10 cellular contexts compared by ENCODE assay signal in genomic region chr11:3786781-3787428, GRCh38. TPM values are rescaled to one million over a fixed set of nuclear protein-coding genes. Genes with fewer than 3 reads are reported as not detected.
DNase-seq lines count a peak whose midpoint lies in the region; ATAC-seq and TF ChIP-seq lines count a peak whose summit lies in the region.
"Had no signal": no experiment of that assay in that cellular context is flagged by ENCODE, and none has a peak within 500 bp of the region (broad histone marks: within the 10 kb centered on the region; RNA-seq: fewer than 3 reads in every experiment).

No MANE protein-coding gene starts in this region.

- POLR2A ChIA-PET in naive thymus-derived CD4-positive, alpha-beta T cell (lab: Charles Lee): interaction anchor here (1.0 kb wide), 1 partner anchor 11 kb away, joined by 3 read pairs; no protein-coding TSS in a partner anchor

- peak overlapping the region; percentile 82 for H3K27ac ChIP-seq in CD4-positive, CD25-positive, alpha-beta regulatory T cell (ENCODE audit: insufficient read depth, low read length, poor library complexity, severe bottlenecking)
- H3K27ac ChIP-seq in naive thymus-derived CD4-positive, alpha-beta T cell (ENCODE audit: low read depth, low read length): peak overlapping the region; percentile 50
- peak overlapping the region in 1 of 4 donors; percentile 27 for H3K27ac ChIP-seq in esophagus muscularis mucosa (replicated peaks in 1 of 4)
- H3K27ac ChIP-seq in stomach: peak overlapping the region in 2 of 5 donors; percentile 44 to 71

- H3K9me3 Mint-ChIP-seq in CD4-positive, CD25-positive, alpha-beta regulatory T cell: no peaks in the 10 kb centered on the region
- no peaks in the 10 kb centered on the region for H3K9me3 Mint-ChIP-seq in IgD-negative memory B cell
- H3K9me3 Mint-ChIP-seq in naive thymus-derived CD4-positive, alpha-beta T cell: no peaks in the 10 kb centered on the region

- 64% methylated on average over 8 of the region's 8 CpGs for whole genome bisulfite sequencing in esophagus muscularis mucosa
- 59 to 66% (median 63%) methylated on average over 8 of the region's 8 CpGs for WGBS in stomach, 5 donors

- CTCF ChIA-PET in naive thymus-derived CD4-positive, alpha-beta T cell (lab: Charles Lee): no interaction called here

- peak overlapping the region; percentile 78 to 93 (median 87) for H3K27ac Mint-ChIP-seq in CD4-positive, CD25-positive, alpha-beta regulatory T cell
- H3K27ac Mint-ChIP-seq in IgD-negative memory B cell: peak overlapping the region; percentile 52 to 97 (median 94)
- peak overlapping the region; percentile 81 to 97 (median 89) for H3K27ac Mint-ChIP-seq in naive thymus-derived CD4-positive, alpha-beta T cell

- TF ChIP-seq EP300 in esophagus muscularis mucosa (IDR thresholded peaks at IDR 0.05) (no peak), stomach (IDR thresholded peaks at IDR 0.05) (no peak)

- H3K36me3 Mint-ChIP-seq in CD4-positive, CD25-positive, alpha-beta regulatory T cell: peaks cover 18% of the 10 kb centered on the region
- no peaks in the 10 kb centered on the region for H3K36me3 Mint-ChIP-seq in IgD-negative memory B cell
- H3K36me3 Mint-ChIP-seq in naive thymus-derived CD4-positive, alpha-beta T cell: peaks cover 0 to 20% (median 9%) of the 10 kb centered on the region in 5 donors

- TF ChIP-seq CTCF in cardiac fibroblast (IDR thresholded peaks at IDR 0.05; ENCODE audit: low read depth, low read length) (no peak), esophagus muscularis mucosa (IDR thresholded peaks at IDR 0.05) (no peak), stomach (IDR thresholded peaks at IDR 0.05) (no peak)

- ATAC-seq in CD4-positive, CD25-positive, alpha-beta regulatory T cell (ENCODE audit: low read depth in 2 of 2): no peak
- no peak for ATAC-seq in naive thymus-derived CD4-positive, alpha-beta T cell

- H3K27me3 Mint-ChIP-seq in CD4-positive, CD25-positive, alpha-beta regulatory T cell: no peaks in the 10 kb centered on the region
- no peaks in the 10 kb centered on the region for H3K27me3 Mint-ChIP-seq in IgD-negative memory B cell
- H3K27me3 Mint-ChIP-seq in naive thymus-derived CD4-positive, alpha-beta T cell: no peaks in the 10 kb centered on the region

- intact Hi-C loops in naive thymus-derived CD4-positive, alpha-beta T cell (cut with micrococcal nuclease): no loop called here
- intact Hi-C loops in esophagus muscularis mucosa (cut with DNase I) (no loop called here), stomach (cut with DNase I; ENCODE audit: low total_unique reads) (no loop called here)

- peaks cover 38 to 81% (median 63%) of the 10 kb centered on the region in 4 donors for H3K4me1 Mint-ChIP-seq in CD4-positive, CD25-positive, alpha-beta regulatory T cell
- peaks cover 31 to 47% (median 47%) of the 10 kb centered on the region in 3 donors for H3K4me1 Mint-ChIP-seq in IgD-negative memory B cell
- H3K4me1 Mint-ChIP-seq in naive thymus-derived CD4-positive, alpha-beta T cell: peaks cover 44 to 83% (median 73%) of the 10 kb centered on the region in 7 donors

- H3K4me1 ChIP-seq in CD4-positive, CD25-positive, alpha-beta regulatory T cell (ENCODE audit: control insufficient read depth, insufficient read depth, low read length, poor library complexity, severe bottlenecking): peaks cover 61% of the 10 kb centered on the region
- peaks cover 16 to 28% of the 10 kb centered on the region in 2 donors for H3K4me1 ChIP-seq in naive thymus-derived CD4-positive, alpha-beta T cell (ENCODE audit: control insufficient read depth in 2 of 2, insufficient read depth in 2 of 2, low read length in 2 of 2)
- peaks cover 6 to 73% (median 66%) of the 10 kb centered on the region in 4 donors for H3K4me1 ChIP-seq in esophagus muscularis mucosa
- peaks cover 10 to 93% (median 44%) of the 10 kb centered on the region in 4 donors for H3K4me1 ChIP-seq in stomach

- H3K4me3 ChIP-seq in CD4-positive, CD25-positive, alpha-beta regulatory T cell (ENCODE audit: low read depth, low read length): peak overlapping the region; percentile 9
- H3K4me3 ChIP-seq in cardiac fibroblast (replicated peaks in 1 of 2; ENCODE audit: low read depth in 2 of 2, low read length in 2 of 2) (no peak overlapping the region), esophagus muscularis mucosa (no peak overlapping the region), stomach (no peak overlapping the region), MG63 (no peak overlapping the region)
- no peak overlapping the region for H3K4me3 ChIP-seq in naive thymus-derived CD4-positive, alpha-beta T cell (ENCODE audit: low read length)

- no peaks in the 10 kb centered on the region for H3K9me3 ChIP-seq in CD4-positive, CD25-positive, alpha-beta regulatory T cell (ENCODE audit: control insufficient read depth in 2 of 2, low read length in 2 of 2)
- no peaks in the 10 kb centered on the region for H3K9me3 ChIP-seq in naive thymus-derived CD4-positive, alpha-beta T cell (ENCODE audit: control insufficient read depth in 2 of 3, low read length in 3 of 3)
- H3K9me3 ChIP-seq in esophagus muscularis mucosa: no peaks in the 10 kb centered on the region
- no peaks in the 10 kb centered on the region for H3K9me3 ChIP-seq in stomach
- no peaks in the 10 kb centered on the region for H3K9me3 ChIP-seq in MG63

- no peak for DNase-seq in CD4-positive, CD25-positive, alpha-beta regulatory T cell
- DNase-seq in cardiac fibroblast (ENCODE audit: low read depth in 2 of 2): peak; percentile 30 to 31
- DNase-seq in naive thymus-derived CD4-positive, alpha-beta T cell: no peak
- DNase-seq in esophagus muscularis mucosa (ENCODE audit: extremely low spot score): no peak
- no peak for DNase-seq in stomach
- no peak for DNase-seq in NCI-H2227 treated with DMSO at 0.1 percent for 48 hours (lab: John Stamatoyannopoulos, UW)
- no peak for DNase-seq in MG63
- DNase-seq: NCI-H2029 treated with DMSO at 0.1 percent for 48 hours had no signal

- H3K4me3 Mint-ChIP-seq in CD4-positive, CD25-positive, alpha-beta regulatory T cell: peak overlapping the region; percentile 3 to 56 (median 12)
- peak overlapping the region in 2 of 4 donors; percentile 9 to 56 for H3K4me3 Mint-ChIP-seq in IgD-negative memory B cell
- peak overlapping the region in 7 of 10 donors; percentile 24 to 75 (median 63) for H3K4me3 Mint-ChIP-seq in naive thymus-derived CD4-positive, alpha-beta T cell

- H3K36me3 ChIP-seq in CD4-positive, CD25-positive, alpha-beta regulatory T cell (ENCODE audit: control insufficient read depth, insufficient read depth, low read length): peaks cover 23% of the 10 kb centered on the region
- H3K36me3 ChIP-seq in naive thymus-derived CD4-positive, alpha-beta T cell (ENCODE audit: control insufficient read depth in 2 of 3, insufficient read depth in 3 of 3, low read length in 3 of 3): no peaks in the 10 kb centered on the region
- H3K36me3 ChIP-seq in esophagus muscularis mucosa (peaks cover 0 to 25% (median 9%) of the 10 kb centered on the region in 4 donors), stomach (peaks cover 0 to 28% (median 23%) of the 10 kb centered on the region in 4 donors), MG63 (peaks cover 13% of the 10 kb centered on the region)

- TF ChIP-seq POLR2A in esophagus muscularis mucosa (IDR thresholded peaks at IDR 0.05; ENCODE audit: low read depth) (no peak), stomach (IDR thresholded peaks at IDR 0.05) (no peak)

- no peaks in the 10 kb centered on the region for H3K27me3 ChIP-seq in CD4-positive, CD25-positive, alpha-beta regulatory T cell (ENCODE audit: control insufficient read depth, insufficient read depth, low read length)
- no peaks in the 10 kb centered on the region for H3K27me3 ChIP-seq in naive thymus-derived CD4-positive, alpha-beta T cell (ENCODE audit: control insufficient read depth in 2 of 2, insufficient read depth in 2 of 2, low read length in 2 of 2)
- H3K27me3 ChIP-seq in esophagus muscularis mucosa: no peaks in the 10 kb centered on the region
- no peaks in the 10 kb centered on the region for H3K27me3 ChIP-seq in stomach
- no peaks in the 10 kb centered on the region for H3K27me3 ChIP-seq in MG63

RNA-seq across cellular contexts. Expression of gene NUP98, which starts 10.4 kb away (rescaled TPM):
- 131 TPM for total RNA-seq in CD4-positive, CD25-positive, alpha-beta regulatory T cell
- 10 to 100 TPM; 28.0 to 48.7 (median 44.6) TPM for polyA plus RNA-seq in CD4-positive, CD25-positive, alpha-beta regulatory T cell
- polyA plus RNA-seq in IgD-negative memory B cell (34.0 TPM), stomach (10 to 100 TPM; 16.2 to 17.6 (median 16.6) TPM)
- 100 to 1,000 TPM; 103 to 137 (median 120) TPM for total RNA-seq in naive thymus-derived CD4-positive, alpha-beta T cell
- polyA plus RNA-seq in naive thymus-derived CD4-positive, alpha-beta T cell: 10 to 100 TPM; 45.0 to 71.5 TPM
- total RNA-seq in esophagus muscularis mucosa (100 to 1,000 TPM in 1 of 4 donors, 10 to 100 TPM in 3; 67.7 to 117 (median 89.8) TPM), stomach (100 to 1,000 TPM in 1 of 5 donors, 10 to 100 TPM in 4; 43.3 to 132 (median 74.3) TPM)
- total RNA-seq in MG63 (2014; rRNA removed; shearing (Covaris generic); ENCODE audit: low replicate concordance): 99.7 and 106 TPM in 2 replicates

RNA-seq across cellular contexts. Expression of gene PGAP2, which starts 21.5 kb away (rescaled TPM):
- 11.6 TPM for total RNA-seq in CD4-positive, CD25-positive, alpha-beta regulatory T cell
- polyA plus RNA-seq in CD4-positive, CD25-positive, alpha-beta regulatory T cell: 10 to 100 TPM; 11.4 to 16.7 (median 14.0) TPM
- polyA plus RNA-seq in IgD-negative memory B cell: 20.1 TPM
- 10 to 100 TPM; 20.8 to 28.3 (median 26.1) TPM for total RNA-seq in naive thymus-derived CD4-positive, alpha-beta T cell
- polyA plus RNA-seq in naive thymus-derived CD4-positive, alpha-beta T cell: 10 to 100 TPM; 24.2 to 27.8 TPM
- total RNA-seq in esophagus muscularis mucosa: 1 to 10 TPM; 5.1 to 7.4 (median 7.0) TPM
- 10 to 100 TPM in 4 of 5 donors, 1 to 10 TPM in 1; 4.7 to 18.3 (median 13.6) TPM for total RNA-seq in stomach
- polyA plus RNA-seq in stomach: 10 to 100 TPM in 2 of 3 donors, 1 to 10 TPM in 1; 8.7 to 23.8 (median 11.8) TPM
- 8.1 and 8.9 TPM in 2 replicates for total RNA-seq in MG63 (2014; rRNA removed; shearing (Covaris generic); ENCODE audit: low replicate concordance)

RNA-seq across cellular contexts. Expression of gene RHOG, which starts 53.9 kb away (rescaled TPM):
- 173 TPM for total RNA-seq in CD4-positive, CD25-positive, alpha-beta regulatory T cell
- 100 to 1,000 TPM; 222 to 276 (median 240) TPM for polyA plus RNA-seq in CD4-positive, CD25-positive, alpha-beta regulatory T cell
- polyA plus RNA-seq in IgD-negative memory B cell (199 TPM), stomach (10 to 100 TPM; 39.8 to 55.5 (median 50.9) TPM)
- total RNA-seq in naive thymus-derived CD4-positive, alpha-beta T cell: 100 to 1,000 TPM in 2 of 5 experiments, 10 to 100 TPM in 3; 89.4 to 147 (median 96.3) TPM
- polyA plus RNA-seq in naive thymus-derived CD4-positive, alpha-beta T cell: 100 to 1,000 TPM; 133 to 220 TPM
- total RNA-seq in esophagus muscularis mucosa (10 to 100 TPM; 53.6 to 75.5 (median 59.4) TPM), stomach (100 to 1,000 TPM in 1 of 5 donors, 10 to 100 TPM in 3, 1 to 10 TPM in 1; 5.9 to 101 (median 26.7) TPM)
- total RNA-seq in MG63 (2014; rRNA removed; shearing (Covaris generic); ENCODE audit: low replicate concordance): 13.0 and 23.7 TPM in 2 replicates
- polyA plus RNA-seq: neural cell had no signal

Comparison
In these comparisons a context has a peak if more than half of its experiments do, and no peak if none do; other contexts are left out.
1. DNase-seq: peak in cardiac fibroblast (2 of 2); none in CD4-positive, CD25-positive, alpha-beta regulatory T cell (0 of 3), naive thymus-derived CD4-positive, alpha-beta T cell (0 of 9), esophagus muscularis mucosa (single experiment), stomach (single experiment), NCI-H2227 treated with DMSO at 0.1 percent for 48 hours (single experiment) and MG63 (single experiment).
2. Peak in every context shown above with its lines, with median percentiles within 50 percentile points of each other: H3K27ac Mint-ChIP-seq.